Comparison of ENCODE assay signal across 1 cellular context in the genomic region with DNA sequence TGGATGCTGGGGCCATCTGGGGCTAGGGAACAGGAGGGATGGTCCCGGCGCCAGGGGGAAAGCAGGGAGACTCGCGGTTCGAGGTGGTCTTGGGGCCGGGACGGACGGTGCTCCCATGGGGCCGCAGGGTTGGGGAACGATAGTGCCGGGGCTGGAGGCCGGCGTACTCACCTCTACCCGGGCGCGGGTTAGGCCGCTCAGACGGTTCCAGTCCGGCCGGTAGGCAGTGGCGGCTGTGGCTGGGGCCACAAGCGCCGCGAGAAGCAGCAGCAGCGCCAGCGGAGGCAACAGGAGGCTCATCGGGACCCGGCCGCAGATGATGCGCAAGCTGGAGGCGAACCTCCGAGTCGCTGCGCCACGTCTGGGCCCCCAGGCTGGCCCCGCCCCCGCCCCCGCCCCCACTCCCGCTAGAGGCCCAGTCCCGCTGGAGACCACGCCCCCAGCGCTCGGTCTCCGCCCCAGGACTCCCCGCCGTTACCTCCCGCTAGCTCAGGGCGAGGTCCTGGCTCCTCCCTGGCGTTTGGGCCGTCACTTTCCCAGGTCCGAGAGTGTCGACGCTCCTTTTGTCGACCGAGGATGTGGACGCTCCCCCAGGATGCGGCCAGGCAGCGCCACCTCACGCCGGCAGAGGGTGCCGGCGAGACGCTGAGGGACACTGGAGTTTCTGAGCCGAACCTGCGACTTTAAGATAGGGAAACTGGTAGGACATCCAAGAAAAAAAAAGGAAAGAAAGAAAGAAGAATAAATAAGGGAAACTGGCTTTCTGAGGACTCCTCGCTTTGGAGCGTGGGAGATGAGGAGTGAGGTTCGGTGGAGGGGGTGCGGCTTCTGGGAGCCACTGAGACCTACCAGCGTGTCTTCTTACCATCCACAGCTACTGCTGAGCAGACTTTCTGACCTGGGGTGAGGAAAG.
TF ChIP-seq lines count a peak whose summit lies in the region.

A gene with protein sequence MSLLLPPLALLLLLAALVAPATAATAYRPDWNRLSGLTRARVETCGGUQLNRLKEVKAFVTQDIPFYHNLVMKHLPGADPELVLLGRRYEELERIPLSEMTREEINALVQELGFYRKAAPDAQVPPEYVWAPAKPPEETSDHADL (minus strand): TSS at position 363 of the 913 bp plus-strand sequence. CDS start 63 bp downstream, at position 300.

TF ChIP-seq in HepG2, 621 proteins besides CTCF, POLR2A, EP300 and RAD21 (continued from another document and continues in another):
- TF ChIP-seq, protein P1, sequence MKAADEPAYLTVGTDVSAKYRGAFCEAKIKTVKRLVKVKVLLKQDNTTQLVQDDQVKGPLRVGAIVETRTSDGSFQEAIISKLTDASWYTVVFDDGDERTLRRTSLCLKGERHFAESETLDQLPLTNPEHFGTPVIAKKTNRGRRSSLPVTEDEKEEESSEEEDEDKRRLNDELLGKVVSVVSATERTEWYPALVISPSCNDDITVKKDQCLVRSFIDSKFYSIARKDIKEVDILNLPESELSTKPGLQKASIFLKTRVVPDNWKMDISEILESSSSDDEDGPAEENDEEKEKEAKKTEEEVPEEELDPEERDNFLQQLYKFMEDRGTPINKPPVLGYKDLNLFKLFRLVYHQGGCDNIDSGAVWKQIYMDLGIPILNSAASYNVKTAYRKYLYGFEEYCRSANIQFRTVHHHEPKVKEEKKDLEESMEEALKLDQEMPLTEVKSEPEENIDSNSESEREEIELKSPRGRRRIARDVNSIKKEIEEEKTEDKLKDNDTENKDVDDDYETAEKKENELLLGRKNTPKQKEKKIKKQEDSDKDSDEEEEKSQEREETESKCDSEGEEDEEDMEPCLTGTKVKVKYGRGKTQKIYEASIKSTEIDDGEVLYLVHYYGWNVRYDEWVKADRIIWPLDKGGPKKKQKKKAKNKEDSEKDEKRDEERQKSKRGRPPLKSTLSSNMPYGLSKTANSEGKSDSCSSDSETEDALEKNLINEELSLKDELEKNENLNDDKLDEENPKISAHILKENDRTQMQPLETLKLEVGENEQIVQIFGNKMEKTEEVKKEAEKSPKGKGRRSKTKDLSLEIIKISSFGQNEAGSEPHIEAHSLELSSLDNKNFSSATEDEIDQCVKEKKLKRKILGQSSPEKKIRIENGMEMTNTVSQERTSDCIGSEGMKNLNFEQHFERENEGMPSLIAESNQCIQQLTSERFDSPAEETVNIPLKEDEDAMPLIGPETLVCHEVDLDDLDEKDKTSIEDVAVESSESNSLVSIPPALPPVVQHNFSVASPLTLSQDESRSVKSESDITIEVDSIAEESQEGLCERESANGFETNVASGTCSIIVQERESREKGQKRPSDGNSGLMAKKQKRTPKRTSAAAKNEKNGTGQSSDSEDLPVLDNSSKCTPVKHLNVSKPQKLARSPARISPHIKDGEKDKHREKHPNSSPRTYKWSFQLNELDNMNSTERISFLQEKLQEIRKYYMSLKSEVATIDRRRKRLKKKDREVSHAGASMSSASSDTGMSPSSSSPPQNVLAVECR (CRISPR knock-in tag; IDR thresholded peaks at IDR 0.05; ENCODE audit: borderline replicate concordance): peak; percentile 37; the same call in 1 of the 2 replicates
- TF ChIP-seq, protein P2, sequence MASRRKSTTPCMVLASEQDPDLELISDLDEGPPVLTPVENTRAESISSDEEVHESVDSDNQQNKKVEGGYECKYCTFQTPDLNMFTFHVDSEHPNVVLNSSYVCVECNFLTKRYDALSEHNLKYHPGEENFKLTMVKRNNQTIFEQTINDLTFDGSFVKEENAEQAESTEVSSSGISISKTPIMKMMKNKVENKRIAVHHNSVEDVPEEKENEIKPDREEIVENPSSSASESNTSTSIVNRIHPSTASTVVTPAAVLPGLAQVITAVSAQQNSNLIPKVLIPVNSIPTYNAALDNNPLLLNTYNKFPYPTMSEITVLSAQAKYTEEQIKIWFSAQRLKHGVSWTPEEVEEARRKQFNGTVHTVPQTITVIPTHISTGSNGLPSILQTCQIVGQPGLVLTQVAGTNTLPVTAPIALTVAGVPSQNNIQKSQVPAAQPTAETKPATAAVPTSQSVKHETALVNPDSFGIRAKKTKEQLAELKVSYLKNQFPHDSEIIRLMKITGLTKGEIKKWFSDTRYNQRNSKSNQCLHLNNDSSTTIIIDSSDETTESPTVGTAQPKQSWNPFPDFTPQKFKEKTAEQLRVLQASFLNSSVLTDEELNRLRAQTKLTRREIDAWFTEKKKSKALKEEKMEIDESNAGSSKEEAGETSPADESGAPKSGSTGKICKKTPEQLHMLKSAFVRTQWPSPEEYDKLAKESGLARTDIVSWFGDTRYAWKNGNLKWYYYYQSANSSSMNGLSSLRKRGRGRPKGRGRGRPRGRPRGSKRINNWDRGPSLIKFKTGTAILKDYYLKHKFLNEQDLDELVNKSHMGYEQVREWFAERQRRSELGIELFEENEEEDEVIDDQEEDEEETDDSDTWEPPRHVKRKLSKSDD (CRISPR knock-in tag; IDR thresholded peaks at IDR 0.05; ENCODE audit: low read depth): no peak
- TF ChIP-seq ZNF549 (CRISPR knock-in tag; IDR thresholded peaks at IDR 0.05) (no peak), NFE2L2 (IDR thresholded peaks at IDR 0.05; ENCODE audit: low read length) (no peak), RBAK (CRISPR knock-in tag; IDR thresholded peaks at IDR 0.05) (no peak), STAG1 (CRISPR knock-in tag; IDR thresholded peaks at IDR 0.05) (peak; percentile 87), TAF1 (CRISPR knock-in tag; IDR thresholded peaks at IDR 0.05) (peak; percentile 37; the same call in 1 of the 2 replicates), IRF2 (CRISPR knock-in tag; IDR thresholded peaks at IDR 0.05) (no peak), ZNF260 (CRISPR knock-in tag; IDR thresholded peaks at IDR 0.05; ENCODE audit: borderline replicate concordance, low read depth) (no peak), ZNF501 (CRISPR knock-in tag; IDR thresholded peaks at IDR 0.05) (peak; percentile 65; the same call in 1 of the 2 replicates), GABPB1 (CRISPR knock-in tag; IDR thresholded peaks at IDR 0.05) (peak; percentile 49), MBNL3 (CRISPR knock-in tag; conservative IDR thresholded peaks at IDR 0.05) (no peak), JARID2 (CRISPR knock-in tag; IDR thresholded peaks at IDR 0.05; ENCODE audit: insufficient replicate concordance) (no peak), REPIN1 (CRISPR knock-in tag; IDR thresholded peaks at IDR 0.05; ENCODE audit: borderline replicate concordance, low read depth) (0 out of 2 replicates have a peak, but pooled peaks have one; percentile 26), ETV5 (CRISPR knock-in tag; IDR thresholded peaks at IDR 0.05; ENCODE audit: borderline replicate concordance) (peak; percentile 11; the same call in 1 of the 2 replicates), CCAR2 (optimal IDR thresholded peaks at IDR 0.05; ENCODE audit: low read depth, low read length) (no peak), ZFAT (CRISPR knock-in tag; conservative IDR thresholded peaks at IDR 0.05) (no peak), ZFX (CRISPR knock-in tag; IDR thresholded peaks at IDR 0.05; ENCODE audit: low read depth) (no peak), GATAD1 (CRISPR knock-in tag; IDR thresholded peaks at IDR 0.05) (peak; percentile 72; the same call in 1 of the 2 replicates), ATRX (CRISPR knock-in tag; IDR thresholded peaks at IDR 0.05; ENCODE audit: borderline replicate concordance) (no peak)
- TF ChIP-seq, protein P3, sequence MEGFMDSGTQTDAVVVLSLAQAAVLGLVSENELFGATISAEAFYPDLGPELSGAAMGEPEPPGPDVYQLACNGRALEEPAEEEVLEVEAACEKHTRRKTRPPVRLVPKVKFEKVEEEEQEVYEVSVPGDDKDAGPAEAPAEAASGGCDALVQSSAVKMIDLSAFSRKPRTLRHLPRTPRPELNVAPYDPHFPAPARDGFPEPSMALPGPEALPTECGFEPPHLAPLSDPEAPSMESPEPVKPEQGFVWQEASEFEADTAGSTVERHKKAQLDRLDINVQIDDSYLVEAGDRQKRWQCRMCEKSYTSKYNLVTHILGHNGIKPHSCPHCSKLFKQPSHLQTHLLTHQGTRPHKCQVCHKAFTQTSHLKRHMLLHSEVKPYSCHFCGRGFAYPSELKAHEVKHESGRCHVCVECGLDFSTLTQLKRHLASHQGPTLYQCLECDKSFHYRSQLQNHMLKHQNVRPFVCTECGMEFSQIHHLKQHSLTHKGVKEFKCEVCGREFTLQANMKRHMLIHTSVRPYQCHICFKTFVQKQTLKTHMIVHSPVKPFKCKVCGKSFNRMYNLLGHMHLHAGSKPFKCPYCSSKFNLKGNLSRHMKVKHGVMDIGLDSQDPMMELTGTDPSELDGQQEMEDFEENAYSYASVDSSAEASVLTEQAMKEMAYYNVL (CRISPR knock-in tag; IDR thresholded peaks at IDR 0.05; ENCODE audit: borderline replicate concordance): peak; percentile 10; the same call in 1 of the 2 replicates
- TF ChIP-seq, protein P4, sequence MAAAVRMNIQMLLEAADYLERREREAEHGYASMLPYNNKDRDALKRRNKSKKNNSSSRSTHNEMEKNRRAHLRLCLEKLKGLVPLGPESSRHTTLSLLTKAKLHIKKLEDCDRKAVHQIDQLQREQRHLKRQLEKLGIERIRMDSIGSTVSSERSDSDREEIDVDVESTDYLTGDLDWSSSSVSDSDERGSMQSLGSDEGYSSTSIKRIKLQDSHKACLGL (CRISPR knock-in tag; IDR thresholded peaks at IDR 0.05): peak; percentile 63; the same call in 1 of the 2 replicates
- TF ChIP-seq, protein P5, sequence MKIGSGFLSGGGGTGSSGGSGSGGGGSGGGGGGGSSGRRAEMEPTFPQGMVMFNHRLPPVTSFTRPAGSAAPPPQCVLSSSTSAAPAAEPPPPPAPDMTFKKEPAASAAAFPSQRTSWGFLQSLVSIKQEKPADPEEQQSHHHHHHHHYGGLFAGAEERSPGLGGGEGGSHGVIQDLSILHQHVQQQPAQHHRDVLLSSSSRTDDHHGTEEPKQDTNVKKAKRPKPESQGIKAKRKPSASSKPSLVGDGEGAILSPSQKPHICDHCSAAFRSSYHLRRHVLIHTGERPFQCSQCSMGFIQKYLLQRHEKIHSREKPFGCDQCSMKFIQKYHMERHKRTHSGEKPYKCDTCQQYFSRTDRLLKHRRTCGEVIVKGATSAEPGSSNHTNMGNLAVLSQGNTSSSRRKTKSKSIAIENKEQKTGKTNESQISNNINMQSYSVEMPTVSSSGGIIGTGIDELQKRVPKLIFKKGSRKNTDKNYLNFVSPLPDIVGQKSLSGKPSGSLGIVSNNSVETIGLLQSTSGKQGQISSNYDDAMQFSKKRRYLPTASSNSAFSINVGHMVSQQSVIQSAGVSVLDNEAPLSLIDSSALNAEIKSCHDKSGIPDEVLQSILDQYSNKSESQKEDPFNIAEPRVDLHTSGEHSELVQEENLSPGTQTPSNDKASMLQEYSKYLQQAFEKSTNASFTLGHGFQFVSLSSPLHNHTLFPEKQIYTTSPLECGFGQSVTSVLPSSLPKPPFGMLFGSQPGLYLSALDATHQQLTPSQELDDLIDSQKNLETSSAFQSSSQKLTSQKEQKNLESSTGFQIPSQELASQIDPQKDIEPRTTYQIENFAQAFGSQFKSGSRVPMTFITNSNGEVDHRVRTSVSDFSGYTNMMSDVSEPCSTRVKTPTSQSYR (CRISPR knock-in tag; IDR thresholded peaks at IDR 0.05; ENCODE audit: borderline replicate concordance): peak; percentile 74
- TF ChIP-seq, protein P6, sequence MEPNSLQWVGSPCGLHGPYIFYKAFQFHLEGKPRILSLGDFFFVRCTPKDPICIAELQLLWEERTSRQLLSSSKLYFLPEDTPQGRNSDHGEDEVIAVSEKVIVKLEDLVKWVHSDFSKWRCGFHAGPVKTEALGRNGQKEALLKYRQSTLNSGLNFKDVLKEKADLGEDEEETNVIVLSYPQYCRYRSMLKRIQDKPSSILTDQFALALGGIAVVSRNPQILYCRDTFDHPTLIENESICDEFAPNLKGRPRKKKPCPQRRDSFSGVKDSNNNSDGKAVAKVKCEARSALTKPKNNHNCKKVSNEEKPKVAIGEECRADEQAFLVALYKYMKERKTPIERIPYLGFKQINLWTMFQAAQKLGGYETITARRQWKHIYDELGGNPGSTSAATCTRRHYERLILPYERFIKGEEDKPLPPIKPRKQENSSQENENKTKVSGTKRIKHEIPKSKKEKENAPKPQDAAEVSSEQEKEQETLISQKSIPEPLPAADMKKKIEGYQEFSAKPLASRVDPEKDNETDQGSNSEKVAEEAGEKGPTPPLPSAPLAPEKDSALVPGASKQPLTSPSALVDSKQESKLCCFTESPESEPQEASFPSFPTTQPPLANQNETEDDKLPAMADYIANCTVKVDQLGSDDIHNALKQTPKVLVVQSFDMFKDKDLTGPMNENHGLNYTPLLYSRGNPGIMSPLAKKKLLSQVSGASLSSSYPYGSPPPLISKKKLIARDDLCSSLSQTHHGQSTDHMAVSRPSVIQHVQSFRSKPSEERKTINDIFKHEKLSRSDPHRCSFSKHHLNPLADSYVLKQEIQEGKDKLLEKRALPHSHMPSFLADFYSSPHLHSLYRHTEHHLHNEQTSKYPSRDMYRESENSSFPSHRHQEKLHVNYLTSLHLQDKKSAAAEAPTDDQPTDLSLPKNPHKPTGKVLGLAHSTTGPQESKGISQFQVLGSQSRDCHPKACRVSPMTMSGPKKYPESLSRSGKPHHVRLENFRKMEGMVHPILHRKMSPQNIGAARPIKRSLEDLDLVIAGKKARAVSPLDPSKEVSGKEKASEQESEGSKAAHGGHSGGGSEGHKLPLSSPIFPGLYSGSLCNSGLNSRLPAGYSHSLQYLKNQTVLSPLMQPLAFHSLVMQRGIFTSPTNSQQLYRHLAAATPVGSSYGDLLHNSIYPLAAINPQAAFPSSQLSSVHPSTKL (CRISPR knock-in tag; IDR thresholded peaks at IDR 0.05): no peak
- TF ChIP-seq, protein P7, sequence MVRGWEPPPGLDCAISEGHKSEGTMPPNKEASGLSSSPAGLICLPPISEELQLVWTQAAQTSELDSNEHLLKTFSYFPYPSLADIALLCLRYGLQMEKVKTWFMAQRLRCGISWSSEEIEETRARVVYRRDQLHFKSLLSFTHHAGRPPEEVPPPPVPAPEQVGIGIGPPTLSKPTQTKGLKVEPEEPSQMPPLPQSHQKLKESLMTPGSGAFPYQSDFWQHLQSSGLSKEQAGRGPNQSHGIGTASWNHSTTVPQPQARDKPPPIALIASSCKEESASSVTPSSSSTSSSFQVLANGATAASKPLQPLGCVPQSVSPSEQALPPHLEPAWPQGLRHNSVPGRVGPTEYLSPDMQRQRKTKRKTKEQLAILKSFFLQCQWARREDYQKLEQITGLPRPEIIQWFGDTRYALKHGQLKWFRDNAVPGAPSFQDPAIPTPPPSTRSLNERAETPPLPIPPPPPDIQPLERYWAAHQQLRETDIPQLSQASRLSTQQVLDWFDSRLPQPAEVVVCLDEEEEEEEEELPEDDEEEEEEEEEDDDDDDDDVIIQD (CRISPR knock-in tag; IDR thresholded peaks at IDR 0.05; ENCODE audit: low read depth): 0 out of 2 replicates have a peak, but pooled peaks have one; percentile 30
- TF ChIP-seq, protein P8, sequence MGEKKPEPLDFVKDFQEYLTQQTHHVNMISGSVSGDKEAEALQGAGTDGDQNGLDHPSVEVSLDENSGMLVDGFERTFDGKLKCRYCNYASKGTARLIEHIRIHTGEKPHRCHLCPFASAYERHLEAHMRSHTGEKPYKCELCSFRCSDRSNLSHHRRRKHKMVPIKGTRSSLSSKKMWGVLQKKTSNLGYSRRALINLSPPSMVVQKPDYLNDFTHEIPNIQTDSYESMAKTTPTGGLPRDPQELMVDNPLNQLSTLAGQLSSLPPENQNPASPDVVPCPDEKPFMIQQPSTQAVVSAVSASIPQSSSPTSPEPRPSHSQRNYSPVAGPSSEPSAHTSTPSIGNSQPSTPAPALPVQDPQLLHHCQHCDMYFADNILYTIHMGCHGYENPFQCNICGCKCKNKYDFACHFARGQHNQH (CRISPR knock-in tag; IDR thresholded peaks at IDR 0.05): peak; percentile 58; the same call in 1 of the 2 replicates
